ENCODE assay signal across 12 cellular contexts in genomic region chr9:127539259-127539981, GRCh38.
DNase-seq lines count a peak whose midpoint lies in the region; ATAC-seq and TF ChIP-seq lines count a peak whose summit lies in the region.
"Had no signal": no experiment of that assay in that cellular context is flagged by ENCODE, and none has a peak within 500 bp of the region (broad histone marks: within the 10 kb centered on the region; RNA-seq: fewer than 3 reads in every experiment).

No MANE protein-coding gene starts in this region.

- H3K4me3 ChIP-seq in body of pancreas = no peak overlapping the region
- no peak overlapping the region for H3K4me3 ChIP-seq in lower lobe of right lung
- no peak overlapping the region for H3K4me3 ChIP-seq in thyroid gland (replicated peaks in 1 of 3)
- H3K4me3 ChIP-seq in mammary epithelial cell (replicated peaks in 1 of 3; ENCODE audit: insufficient read depth in 1 of 3, low read depth in 2 of 3, low read length in 3 of 3) = no peak overlapping the region
- H3K4me3 ChIP-seq: GM12878, mucosa of descending colon had no signal

- peaks cover 98% of the 10 kb centered on the region for H3K4me1 ChIP-seq in body of pancreas
- peaks cover 99% of the 10 kb centered on the region for H3K4me1 ChIP-seq in lower lobe of right lung
- H3K4me1 ChIP-seq in thyroid gland = peaks cover 45 to 79% of the 10 kb centered on the region in 2 donors
- H3K4me1 ChIP-seq in mammary epithelial cell (ENCODE audit: insufficient read depth, low read length) = peaks cover 89% of the 10 kb centered on the region

- H3K9ac ChIP-seq in mammary epithelial cell (ENCODE audit: insufficient read depth, low read length) = no peak overlapping the region

- intact Hi-C loops in body of pancreas (cut with DNase I) = no loop called here
- intact Hi-C loops in lower lobe of right lung (cut with DNase I) = no loop called here
- intact Hi-C loops in thyroid gland (cut with DNase I) = no loop called here
- intact Hi-C loops in sciatic nerve (cut with DNase I) = no loop called here
- intact Hi-C loops in mammary epithelial cell (cut with micrococcal nuclease) = no loop called here

- H2AFZ ChIP-seq in mammary epithelial cell (ENCODE audit: low read depth, low read length) = no peak overlapping the region

- no peak overlapping the region for H3K4me2 ChIP-seq in mammary epithelial cell (ENCODE audit: insufficient read depth, low read depth, low read length)

- H3K27ac ChIP-seq in body of pancreas = peak overlapping the region; percentile 59 to 95 (median 92)
- H3K27ac ChIP-seq in lower lobe of right lung = peak overlapping the region; percentile 80
- peak overlapping the region; percentile 36 to 76 (median 71) for H3K27ac ChIP-seq in thyroid gland
- no peak overlapping the region for H3K27ac ChIP-seq in mammary epithelial cell (ENCODE audit: insufficient read depth, low read depth, low read length)

- H3K9me3 ChIP-seq in body of pancreas (no peaks in the 10 kb centered on the region), lower lobe of right lung (no peaks in the 10 kb centered on the region), thyroid gland (no peaks in the 10 kb centered on the region), mammary epithelial cell (replicated peaks; ENCODE audit: insufficient read depth, low read length) (no peaks in the 10 kb centered on the region)
- H3K9me3 ChIP-seq: mucosa of descending colon had no signal

- H3K27me3 ChIP-seq in body of pancreas = no peaks in the 10 kb centered on the region
- no peaks in the 10 kb centered on the region for H3K27me3 ChIP-seq in lower lobe of right lung (ENCODE audit: low read depth)
- no peaks in the 10 kb centered on the region for H3K27me3 ChIP-seq in thyroid gland
- H3K27me3 ChIP-seq in mammary epithelial cell (ENCODE audit: insufficient read depth, low read length) = no peaks in the 10 kb centered on the region

- H4K20me1 ChIP-seq in mammary epithelial cell (ENCODE audit: insufficient read depth, low read length) = no peaks in the 10 kb centered on the region

- WGBS in body of pancreas, 2 donors = 66 to 73% methylated on average over 14 to 17 of the region's 17 CpGs
- WGBS in thyroid gland, 2 donors = 87 to 89% methylated on average over 15 to 17 of the region's 17 CpGs
- WGBS in mammary epithelial cell (ENCODE audit: low coverage, missing lambda C conversion rate) = 85% methylated on average over 16 of the region's 17 CpGs

- DNase-seq in HUDEP-2 (lab: John Stamatoyannopoulos, UW; ENCODE audit: unreplicated experiment in 76 of 76) (peak in 43 of 76 experiments; percentile 17 to 80 (median 50)), body of pancreas (no peak), lower lobe of right lung (no peak), thyroid gland (no peak), sciatic nerve (ENCODE audit: low spot score) (no peak), cerebellar nuclear complex (lab: John Stamatoyannopoulos, UW) (no peak), G401 (ENCODE audit: low spot score) (no peak), mammary epithelial cell (no peak)
- DNase-seq: activated CD4-positive, alpha-beta T cell treated with anti-CD3 and anti-CD28 coated beads for 4 hours; activated naive CD4-positive, alpha-beta T cell; mucosa of descending colon had no signal

- in situ Hi-C loops in G401 (cut with HindIII; ENCODE audit: low sequenced_read_pairs) (no loop called here), mammary epithelial cell (cut with MboI; ENCODE audit: low sequenced_read_pairs in 2 of 2) (no loop called here)

- dilution Hi-C loops in mammary epithelial cell (cut with HindIII; ENCODE audit: low sequenced_read_pairs) = no loop called here

- H3K79me2 ChIP-seq in mammary epithelial cell (ENCODE audit: insufficient read depth, low read length) = peaks cover 99% of the 10 kb centered on the region

- no peaks in the 10 kb centered on the region for H3K36me3 ChIP-seq in body of pancreas (replicated peaks in 1 of 2; ENCODE audit: insufficient read depth in 1 of 2, low read depth in 2 of 2)
- peaks cover 13% of the 10 kb centered on the region for H3K36me3 ChIP-seq in lower lobe of right lung
- H3K36me3 ChIP-seq in thyroid gland = peaks cover 0 to 4% of the 10 kb centered on the region in 2 donors
- H3K36me3 ChIP-seq in mammary epithelial cell (ENCODE audit: insufficient read depth, low read length) = peaks cover 8% of the 10 kb centered on the region

- BruUV-seq in mammary epithelial cell (replicated peaks; lab: Mats Ljungman, UMichigan) = no TSS peak

- CTCF ChIA-PET in mammary epithelial cell (lab: Charles Lee; ENCODE audit: low non-redundant PET) = no interaction called here

- TF ChIP-seq CTCF in body of pancreas (IDR thresholded peaks at IDR 0.05) = no peak
- no peak for TF ChIP-seq CTCF in lower lobe of right lung (IDR thresholded peaks at IDR 0.05)
- TF ChIP-seq CTCF in thyroid gland (IDR thresholded peaks at IDR 0.05) = no peak
- TF ChIP-seq CTCF in mammary epithelial cell (conservative IDR thresholded peaks at IDR 0.05 in 1 of 2, IDR thresholded peaks at IDR 0.05 in 1 of 2; ENCODE audit: extremely low read depth in 1 of 2, insufficient read depth in 1 of 2, low read depth in 1 of 2, low read length in 2 of 2) = no peak

- no peak for TF ChIP-seq POLR2A in body of pancreas (IDR thresholded peaks at IDR 0.05)
- no peak for TF ChIP-seq POLR2A in thyroid gland (IDR thresholded peaks at IDR 0.05)

- no peak for ATAC-seq in body of pancreas
- ATAC-seq in lower lobe of right lung = no peak
- ATAC-seq in sciatic nerve = no peak
- ATAC-seq: GM12878, mucosa of descending colon had no signal

Comparison
In these comparisons a context has a peak if more than half of its experiments do, and no peak if none do; other contexts are left out.
1. DNase-seq: peak in HUDEP-2 (43 of 76); none in body of pancreas (0 of 4), lower lobe of right lung (single experiment), thyroid gland (0 of 2), sciatic nerve (single experiment), cerebellar nuclear complex (0 of 2), G401 (single experiment) and mammary epithelial cell (single experiment).